In the genomic region with DNA sequence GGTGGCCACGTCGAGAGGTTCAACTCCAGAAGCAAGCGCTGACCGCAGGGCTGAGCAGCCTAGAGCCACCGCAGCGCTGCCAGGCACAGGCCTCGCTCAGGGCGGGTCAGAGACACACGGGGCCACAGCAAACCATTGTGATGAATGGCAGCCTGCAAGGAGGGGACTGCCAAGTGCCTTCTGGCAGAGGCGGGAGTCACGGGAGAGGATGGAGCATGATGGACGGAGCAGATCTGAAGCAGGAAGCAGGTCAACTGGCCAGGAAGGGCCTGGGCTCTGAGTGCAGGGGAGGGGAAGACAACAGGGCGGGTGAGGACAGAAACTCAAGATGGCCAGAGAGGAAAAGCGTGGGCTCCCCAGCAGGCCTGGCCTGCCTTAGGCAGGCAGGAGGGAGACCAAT, we compare ENCODE assay signal across 19 cellular contexts. TPM values are rescaled to one million over a fixed set of nuclear protein-coding genes. Genes with fewer than 3 reads are reported as not detected.
DNase-seq lines count a peak whose midpoint lies in the region; ATAC-seq, FAIRE-seq and TF ChIP-seq lines count a peak whose summit lies in the region.
"Had no signal": no experiment of that assay in that cellular context is flagged by ENCODE, and none has a peak within 500 bp of the region (broad histone marks: within the 10 kb centered on the region; RNA-seq: fewer than 3 reads in every experiment).

No MANE protein-coding gene starts in this region.

- H3K4ac ChIP-seq in neuronal stem cell (ENCODE audit: low read length): no peak overlapping the region

- POLR2A ChIA-PET in HepG2 (lab: Yijun Ruan, JAX): no interaction called here
- POLR2A ChIA-PET in activated CD4-positive, alpha-beta T cell treated with anti-CD3 and anti-CD28 coated beads for 36 hours (lab: Charles Lee): no interaction called here

- H3K4me3 ChIP-seq in liver (ENCODE audit: low read depth in 1 of 3, low read length in 3 of 3) (no peak overlapping the region), HepG2 (replicated peaks in 1 of 3; ENCODE audit: insufficient read depth in 1 of 3, low read depth in 2 of 3, low read length in 3 of 3) (no peak overlapping the region), neuronal stem cell (ENCODE audit: low read length in 2 of 2) (no peak overlapping the region)
- H3K4me3 ChIP-seq: colonic mucosa, hepatocyte, upper lobe of left lung had no signal

- H3K9me3 Mint-ChIP-seq in activated CD4-positive, alpha-beta T cell treated with anti-CD3 and anti-CD28 coated beads for 36 hours (ENCODE audit: low read depth): no peaks in the 10 kb centered on the region
- H3K9me3 Mint-ChIP-seq: activated T-cell treated with anti-CD3 and anti-CD28 coated beads, Interleukin-2, amount 50 U/mL, for 4 hours; CD4-positive, alpha-beta T cell; nephron had no signal

- H3K4me1 ChIP-seq in liver (ENCODE audit: control insufficient read depth in 4 of 4, insufficient read depth in 4 of 4, low read length in 3 of 4) (peaks cover 0 to 15% (median 3%) of the 10 kb centered on the region in 4 donors), HepG2 (ENCODE audit: insufficient read depth, low read length) (no peaks in the 10 kb centered on the region), neuronal stem cell (ENCODE audit: control insufficient read depth in 2 of 2, insufficient read depth in 1 of 2, low read depth in 1 of 2, low read length in 2 of 2) (peaks cover 0 to 2% of the 10 kb centered on the region in 2 donors)
- H3K4me1 ChIP-seq: colonic mucosa had no signal

- peak in 1 of 2 donors; percentile 34 for TF ChIP-seq RAD21 in liver (IDR thresholded peaks at IDR 0.05)
- TF ChIP-seq RAD21 in HepG2 (CRISPR knock-in tag; IDR thresholded peaks at IDR 0.05): no peak

- H3K14ac ChIP-seq in neuronal stem cell (ENCODE audit: low read length): no peak overlapping the region

- H3K18ac ChIP-seq in neuronal stem cell (ENCODE audit: low read length): peak overlapping the region; percentile 48

- H3K27ac ChIP-seq in liver (ENCODE audit: low read depth in 1 of 2, low read length in 2 of 2): no peak overlapping the region
- no peak overlapping the region for H3K27ac ChIP-seq in HepG2 (ENCODE audit: extremely low read length, insufficient read depth, low read length)
- no peak overlapping the region for H3K27ac ChIP-seq in neuronal stem cell (replicated peaks; ENCODE audit: low read length)
- H3K27ac ChIP-seq: colonic mucosa, hepatocyte, upper lobe of left lung had no signal

- no peak overlapping the region for H2AK5ac ChIP-seq in neuronal stem cell (ENCODE audit: low read depth, low read length)

- no peaks in the 10 kb centered on the region for H3K27me3 ChIP-seq in liver (ENCODE audit: control insufficient read depth in 4 of 4, insufficient read depth in 4 of 4, low read length in 3 of 4)
- no peaks in the 10 kb centered on the region for H3K27me3 ChIP-seq in HepG2 (ENCODE audit: control insufficient read depth in 1 of 2, insufficient read depth in 2 of 2, low read length in 2 of 2)
- H3K27me3 ChIP-seq in neuronal stem cell (ENCODE audit: control insufficient read depth in 3 of 3, insufficient read depth in 3 of 3, low read depth in 1 of 3, low read length in 3 of 3): no peaks in the 10 kb centered on the region
- H3K27me3 ChIP-seq: colonic mucosa, hepatocyte, upper lobe of left lung had no signal

- H3K36me3 Mint-ChIP-seq in activated CD4-positive, alpha-beta T cell treated with anti-CD3 and anti-CD28 coated beads for 36 hours (ENCODE audit: low read depth): peaks cover 1% of the 10 kb centered on the region

- H3K9ac ChIP-seq in liver (ENCODE audit: low read depth in 1 of 2, low read length in 2 of 2): no peak overlapping the region
- H3K9ac ChIP-seq in HepG2 (ENCODE audit: insufficient read depth, low read depth, low read length): no peak overlapping the region
- H3K9ac ChIP-seq in neuronal stem cell (ENCODE audit: low read depth, low read length, poor library complexity): peak overlapping the region; percentile 33

- TF ChIP-seq EP300 in HepG2 (IDR thresholded peaks at IDR 0.05; ENCODE audit: low read depth in 2 of 2, low read length in 2 of 2) (no peak), HepG2 (CRISPR knock-in tag; IDR thresholded peaks at IDR 0.05; ENCODE audit: borderline replicate concordance) (no peak)

- H3K36me3 ChIP-seq in liver (ENCODE audit: control insufficient read depth in 4 of 4, insufficient read depth in 3 of 4, low read depth in 1 of 4, low read length in 3 of 4): peaks cover 6 to 14% (median 10%) of the 10 kb centered on the region in 4 donors
- peaks cover 19 to 35% of the 10 kb centered on the region in 2 experiments; a peak in 4 of 5 replicates for H3K36me3 ChIP-seq in HepG2 (replicated peaks in 1 of 2; ENCODE audit: control insufficient read depth in 1 of 2, insufficient read depth in 2 of 2, low read length in 2 of 2)
- peaks cover 10 to 76% of the 10 kb centered on the region in 2 donors for H3K36me3 ChIP-seq in neuronal stem cell (replicated peaks in 1 of 2; ENCODE audit: control insufficient read depth in 2 of 2, insufficient read depth in 2 of 2, low read length in 2 of 2)
- H3K36me3 ChIP-seq: colonic mucosa had no signal

- H2AFZ ChIP-seq in HepG2 (ENCODE audit: low read length): no peak overlapping the region
- H2AFZ ChIP-seq in neuronal stem cell (ENCODE audit: low read length): no peak overlapping the region
- H2AFZ ChIP-seq: hepatocyte had no signal

- H3K4me2 ChIP-seq in HepG2 (ENCODE audit: low read depth, low read length) (no peak overlapping the region), neuronal stem cell (ENCODE audit: insufficient read depth, low read length, poor library complexity, severe bottlenecking) (no peak overlapping the region)
- H3K4me2 ChIP-seq: hepatocyte had no signal

- no peak for FAIRE-seq in HepG2 (lab: Jason Lieb, UNC)
- FAIRE-seq: A204.1 had no signal

- intact Hi-C loops in HepG2 (cut with micrococcal nuclease; ENCODE audit: unreplicated experiment): no loop called here
- intact Hi-C loops in left ventricle myocardium superior (cut with micrococcal nuclease): no loop called here
- intact Hi-C loops in activated CD4-positive, alpha-beta T cell treated with anti-CD3 and anti-CD28 coated beads for 36 hours (cut with DNase I, micrococcal nuclease): no loop called here

- H2BK12ac ChIP-seq in neuronal stem cell (ENCODE audit: low read length): no peak overlapping the region

- TF ChIP-seq CTCF in liver (IDR thresholded peaks at IDR 0.05; ENCODE audit: low read depth, low read length, missing input control) (no peak), HepG2 (CRISPR knock-in tag; IDR thresholded peaks at IDR 0.05) (no peak)

- peaks cover 5% of the 10 kb centered on the region for H3K79me1 ChIP-seq in neuronal stem cell (ENCODE audit: low read depth, low read length)

- H4K91ac ChIP-seq in neuronal stem cell (ENCODE audit: low read depth, low read length, poor library complexity): peak overlapping the region; percentile 34

- no peaks in the 10 kb centered on the region for H3K27me3 Mint-ChIP-seq in activated CD4-positive, alpha-beta T cell treated with anti-CD3 and anti-CD28 coated beads for 36 hours
- H3K27me3 Mint-ChIP-seq: CD4-positive, alpha-beta T cell had no signal

- in situ Hi-C loops in HepG2 (cut with HindIII; ENCODE audit: extremely low pct_ligation_motif_present, low pct_unique_long_range_greater_than_20kb): no loop called here

- H4K20me1 ChIP-seq in HepG2 (ENCODE audit: insufficient read depth, low read length): no peaks in the 10 kb centered on the region

- no peak for TF ChIP-seq POLR2A in HepG2 (IDR thresholded peaks at IDR 0.05; ENCODE audit: insufficient read depth in 1 of 2, low read depth in 2 of 2, low read length in 2 of 2)

- no peak overlapping the region for H3K27ac Mint-ChIP-seq in activated CD4-positive, alpha-beta T cell treated with anti-CD3 and anti-CD28 coated beads for 36 hours
- H3K27ac Mint-ChIP-seq: CD4-positive, alpha-beta T cell; nephron had no signal

- WGBS in liver: 82% methylated on average over 14 of the region's 14 CpGs
- 79% methylated on average over 14 of the region's 14 CpGs for WGBS in HepG2 (ENCODE audit: low lambda C conversion rate)
- no CpG with 5 or more reads among the region's 14 CpGs for WGBS in neuronal stem cell (ENCODE audit: extremely low coverage in 2 of 2, insufficient read length in 2 of 2, insufficient replicate concordance in 1 of 2), 2 donors

- no peaks in the 10 kb centered on the region for H3K4me1 Mint-ChIP-seq in activated CD4-positive, alpha-beta T cell treated with anti-CD3 and anti-CD28 coated beads for 36 hours
- H3K4me1 Mint-ChIP-seq: nephron had no signal

- no peak overlapping the region for H4K8ac ChIP-seq in neuronal stem cell (ENCODE audit: low read depth, low read length)

- CTCF ChIA-PET in HepG2 (lab: Yijun Ruan, JAX; ENCODE audit: low intra/inter-chr PET ratio, low total read pairs): no interaction called here
- CTCF ChIA-PET in activated CD4-positive, alpha-beta T cell treated with anti-CD3 and anti-CD28 coated beads for 36 hours (lab: Charles Lee): no interaction called here

- H2BK15ac ChIP-seq in neuronal stem cell (ENCODE audit: low read length): no peak overlapping the region

- H3K79me2 ChIP-seq in HepG2 (ENCODE audit: insufficient read depth, low read length): no peaks in the 10 kb centered on the region

- no peak for ATAC-seq in HepG2
- ATAC-seq in left ventricle myocardium superior: peak; percentile 50
- no peak for ATAC-seq in HG03280 (IDR thresholded peaks at IDR 0.05; ENCODE audit: unreplicated experiment)
- ATAC-seq in GM18517 (IDR thresholded peaks at IDR 0.05; ENCODE audit: unreplicated experiment): no peak
- no peak for ATAC-seq in activated CD4-positive, alpha-beta T cell treated with anti-CD3 and anti-CD28 coated beads for 36 hours
- ATAC-seq: activated T-cell treated with anti-CD3 and anti-CD28 coated beads, Interleukin-2, amount 50 U/mL, for 4 hours had no signal

- H2BK120ac ChIP-seq in neuronal stem cell (ENCODE audit: low read depth, low read length): no peak overlapping the region

- H2BK5ac ChIP-seq in neuronal stem cell (ENCODE audit: low read length): no peak overlapping the region

- H3K9me3 ChIP-seq in liver (ENCODE audit: control insufficient read depth in 4 of 4, low read length in 3 of 4) (no peaks in the 10 kb centered on the region), HepG2 (ENCODE audit: low read length) (no peaks in the 10 kb centered on the region), neuronal stem cell (replicated peaks in 1 of 2; ENCODE audit: control insufficient read depth in 2 of 2, insufficient read depth in 1 of 2, low read depth in 1 of 2, low read length in 2 of 2) (peaks cover 0 to 1% of the 10 kb centered on the region in 2 donors)
- H3K9me3 ChIP-seq: colonic mucosa, upper lobe of left lung had no signal

- DNase-seq in HepG2 (ENCODE audit: low spot score) (no peak), left ventricle myocardium superior (no peak), neuronal stem cell (ENCODE audit: low spot score) (no peak), NCI-H526 (lab: John Stamatoyannopoulos, UW) (no peak)
- no peak for DNase-seq in activated CD4-positive, alpha-beta T cell treated with anti-CD3 and anti-CD28 coated beads for 36 hours
- DNase-seq: activated T-cell treated with anti-CD3 and anti-CD28 coated beads, Interleukin-2, amount 50 U/mL, for 4 hours; CD4-positive, alpha-beta T cell; colonic mucosa; Kasumi-1; NCI-H1417; NCI-H2227 treated with DMSO at 0.1 percent for 48 hours; T1000; upper lobe of left lung had no signal

- H3K23ac ChIP-seq in neuronal stem cell (ENCODE audit: low read depth, low read length, poor library complexity): peak overlapping the region; percentile 89

- no peak overlapping the region for H3K4me3 Mint-ChIP-seq in activated CD4-positive, alpha-beta T cell treated with anti-CD3 and anti-CD28 coated beads for 36 hours
- H3K4me3 Mint-ChIP-seq: activated T-cell treated with anti-CD3 and anti-CD28 coated beads, Interleukin-2, amount 50 U/mL, for 4 hours; CD4-positive, alpha-beta T cell; nephron had no signal

- no TSS peak for BruUV-seq in HepG2 (replicated peaks; lab: Mats Ljungman, UMichigan)

RNA-seq across cellular contexts. Expression of a gene that starts 49.8 kb away (rescaled TPM):
- total RNA-seq in liver (10 to 100 TPM; 35.2 to 78.7 TPM), HepG2 (2016; rRNA removed; fragmentation: Illumina TruSeq; extraction: Trizol) (19.7 and 20.2 TPM in 2 replicates), left ventricle myocardium superior (75.1 TPM)
- polyA plus RNA-seq in liver (10 to 100 TPM in 1 of 2 donors, 1 to 10 TPM in 1; 4.1 to 24.3 TPM), HepG2 (2011; rRNA removed) (32.3 and 33.3 TPM in 2 replicates)
- total RNA-seq in HepG2 (2016; cell fraction: cytosol; rRNA removed; fragmentation: Illumina TruSeq; extraction: Trizol; ENCODE audit: low read depth): 5.5 and 5.6 TPM in 2 replicates
- total RNA-seq in HepG2 (2016; cell fraction: insoluble cytoplasmic fraction; rRNA removed; fragmentation: Illumina TruSeq; extraction: Trizol): 15.3 and 20.6 TPM in 2 replicates
- 7.4 and 7.9 TPM in 2 replicates for total RNA-seq in HepG2 (2016; cell fraction: membrane; rRNA removed; fragmentation: Illumina TruSeq; extraction: Trizol)
- total RNA-seq in HepG2 (2016; cell fraction: nucleus; rRNA removed; fragmentation: Illumina TruSeq; extraction: Trizol): 21.4 and 24.6 TPM in 2 replicates
- polyA plus RNA-seq in HepG2 (2011; cell fraction: cytosol; rRNA removed): 14.7 and 18.8 TPM in 2 replicates
- polyA plus RNA-seq in HepG2 (2011; cell fraction: nucleus; rRNA removed): 82.2 and 87.0 TPM in 2 replicates
- polyA plus RNA-seq in HepG2 (2012): 23.1 and 30.9 TPM in 2 replicates
- polyA plus RNA-seq in HepG2 (2016; cell fraction: cytosol; fragmentation: Illumina TruSeq; extraction: Trizol; ENCODE audit: low read depth): 0.78 and 1.0 TPM in 2 replicates
- polyA plus RNA-seq in HepG2 (2016; cell fraction: insoluble cytoplasmic fraction; fragmentation: Illumina TruSeq; extraction: Trizol; ENCODE audit: low read depth): 10.5 and 14.1 TPM in 2 replicates
- polyA plus RNA-seq in HepG2 (2016; cell fraction: membrane; fragmentation: Illumina TruSeq; extraction: Trizol; ENCODE audit: low read depth): 3.0 and 3.4 TPM in 2 replicates
- polyA plus RNA-seq in HepG2 (2016; cell fraction: nucleus; fragmentation: Illumina TruSeq; extraction: Trizol; ENCODE audit: insufficient read depth, low read depth): 45.7 and 47.5 TPM in 2 replicates
- 93.6 and 143 TPM in 2 replicates for polyA minus RNA-seq in HepG2 (2011; rRNA and poly(A)+ RNA removed; ENCODE audit: low replicate concordance)
- polyA minus RNA-seq in HepG2 (2011; cell fraction: cytosol; rRNA and poly(A)+ RNA removed): 23.7 and 25.9 TPM in 2 replicates
- polyA minus RNA-seq in HepG2 (2011; cell fraction: nucleus; rRNA and poly(A)+ RNA removed): 38.8 and 39.3 TPM in 2 replicates
- 44.7 TPM for polyA plus RNA-seq in neuronal stem cell (2013, experiment 1 of 2)
- 45.1 TPM for polyA plus RNA-seq in neuronal stem cell (2013, experiment 2 of 2)
- total RNA-seq in activated CD4-positive, alpha-beta T cell treated with anti-CD3 and anti-CD28 coated beads for 36 hours: 1 to 10 TPM; 4.0 to 4.4 TPM
